15 cellular contexts compared by ENCODE assay signal in the genomic region with DNA sequence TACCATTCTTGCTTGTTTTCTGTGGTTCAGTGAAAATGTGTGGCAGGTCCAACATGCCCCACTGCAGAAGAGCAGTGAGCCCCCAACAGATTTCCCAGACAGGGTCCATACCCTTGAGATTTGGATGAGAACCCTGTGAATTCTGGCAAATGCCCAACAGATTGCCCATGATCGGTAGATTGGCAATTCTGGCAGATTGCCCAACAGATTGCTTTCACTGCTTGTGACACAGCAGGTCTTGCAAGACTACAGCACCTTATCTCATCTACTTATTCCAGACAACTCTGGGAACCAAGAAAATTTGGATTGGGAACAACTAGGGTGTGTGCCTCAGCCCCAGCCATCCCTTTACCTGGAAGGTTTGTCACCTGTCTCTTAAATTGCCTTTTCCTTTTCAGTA.
DNase-seq lines count a peak whose midpoint lies in the region; ATAC-seq, FAIRE-seq and TF ChIP-seq lines count a peak whose summit lies in the region.
"Had no signal": no experiment of that assay in that cellular context is flagged by ENCODE, and none has a peak within 500 bp of the region (broad histone marks: within the 10 kb centered on the region; RNA-seq: fewer than 3 reads in every experiment).

No MANE protein-coding gene starts in this region.

- no peak overlapping the region for H3K4me3 ChIP-seq in A549
- H3K4me3 ChIP-seq in WERI-Rb-1 (ENCODE audit: low read depth, low read length): no peak overlapping the region
- no peak overlapping the region for H3K4me3 ChIP-seq in aorta (ENCODE audit: low read length in 2 of 2)

- no peaks in the 10 kb centered on the region for H3K4me1 ChIP-seq in A549
- H3K4me1 ChIP-seq in aorta (ENCODE audit: control insufficient read depth in 1 of 2, insufficient read depth in 2 of 2, low read length in 2 of 2): no peaks in the 10 kb centered on the region
- H3K4me1 ChIP-seq: BE2C had no signal

- H3K36me3 ChIP-seq in WERI-Rb-1 (no peaks in the 10 kb centered on the region), aorta (ENCODE audit: control insufficient read depth in 1 of 2, insufficient read depth in 2 of 2, low read length in 1 of 2) (no peaks in the 10 kb centered on the region)
- H3K36me3 ChIP-seq: BE2C had no signal

- FAIRE-seq in A549 (lab: Jason Lieb, UNC): no peak
- FAIRE-seq: H54 had no signal

- TF ChIP-seq POLR2A in A549 (IDR thresholded peaks at IDR 0.05; ENCODE audit: low read length): no peak

- H3K27ac ChIP-seq in A549 (no peak overlapping the region), WERI-Rb-1 (peak overlapping the region; percentile 8; the same call in 1 of the 2 replicates), aorta (ENCODE audit: low read depth in 1 of 2, low read length in 2 of 2) (no peak overlapping the region)

- POLR2A ChIA-PET in A549 (lab: Yijun Ruan, JAX): no interaction called here

- BruUV-seq in Calu3 (replicated peaks; lab: Mats Ljungman, UMichigan): no TSS peak

- DNase-seq in A549 (ENCODE audit: low read depth in 1 of 2, low spot score in 1 of 2) (no peak), Calu3 (peak; percentile 13), NCI-H2171 treated with DMSO at 0.1 percent for 48 hours (lab: John Stamatoyannopoulos, UW) (peak; percentile 81), WERI-Rb-1 (no peak), aorta (no peak)
- DNase-seq: BE2C; CD4-positive, alpha-beta memory T cell; Kasumi-1; NCI-H1436 treated with DMSO at 0.1 percent for 48 hours; NCI-H2081 treated with DMSO at 0.1 percent for 48 hours; NCI-H510A treated with DMSO at 0.1 percent for 48 hours; SIG-M5 had no signal

- no peak overlapping the region for H3K27ac Mint-ChIP-seq in Calu3 (ENCODE audit: unreplicated experiment)

- H3K9me3 Mint-ChIP-seq in Calu3 (ENCODE audit: low read depth, unreplicated experiment): no peaks in the 10 kb centered on the region
- H3K9me3 Mint-ChIP-seq: CD4-positive, alpha-beta memory T cell had no signal

- no peak for TF ChIP-seq RAD21 in A549 (conservative IDR thresholded peaks at IDR 0.05 in 1 of 2, IDR thresholded peaks at IDR 0.05 in 1 of 2)

- no peak for ATAC-seq in A549
- ATAC-seq in HG02610 (IDR thresholded peaks at IDR 0.05; ENCODE audit: unreplicated experiment): no peak
- no peak for ATAC-seq in activated CD4-positive, CD25-positive, alpha-beta regulatory T cell treated with anti-CD3 and anti-CD28 coated beads, Interleukin-2, amount 50 U/mL, for 24 hours
- ATAC-seq in aorta (ENCODE audit: low FRiP score): no peak

- H3K36me3 Mint-ChIP-seq in Calu3 (ENCODE audit: insufficient read depth, unreplicated experiment): no peaks in the 10 kb centered on the region
- H3K36me3 Mint-ChIP-seq: CD4-positive, alpha-beta memory T cell had no signal

- H3K9me3 ChIP-seq in A549 (no peaks in the 10 kb centered on the region), WERI-Rb-1 (ENCODE audit: severe bottlenecking) (no peaks in the 10 kb centered on the region), aorta (ENCODE audit: control insufficient read depth, low read length) (no peaks in the 10 kb centered on the region)
- H3K9me3 ChIP-seq: BE2C had no signal

- peaks cover 12% of the 10 kb centered on the region for H3K4me1 Mint-ChIP-seq in Calu3 (ENCODE audit: low read depth, unreplicated experiment)
- H3K4me1 Mint-ChIP-seq: CD4-positive, alpha-beta memory T cell had no signal

- no peak overlapping the region for H3K4me3 Mint-ChIP-seq in Calu3 (ENCODE audit: low read depth, unreplicated experiment)
- H3K4me3 Mint-ChIP-seq: CD4-positive, alpha-beta memory T cell had no signal

- WGBS in A549 (ENCODE audit: missing lambda C conversion rate): 92% methylated on average over 1 of the region's 1 CpG
- 14 to 39% methylated on average over 1 of the region's 1 CpG for WGBS in aorta, 2 donors

- H3K27me3 ChIP-seq in WERI-Rb-1 (ENCODE audit: insufficient read depth, low read depth, severe bottlenecking) (no peaks in the 10 kb centered on the region), aorta (ENCODE audit: control insufficient read depth in 1 of 2, insufficient read depth in 2 of 2, low read length in 1 of 2) (no peaks in the 10 kb centered on the region)
- H3K27me3 ChIP-seq: BE2C had no signal

- no peaks in the 10 kb centered on the region for H3K27me3 Mint-ChIP-seq in Calu3 (ENCODE audit: unreplicated experiment)
- H3K27me3 Mint-ChIP-seq: CD4-positive, alpha-beta memory T cell had no signal

- TF ChIP-seq CTCF in A549 (IDR thresholded peaks at IDR 0.05): no peak
- TF ChIP-seq CTCF in Calu3 (IDR thresholded peaks at IDR 0.05; ENCODE audit: unreplicated experiment): no peak
- no peak for TF ChIP-seq CTCF in WERI-Rb-1 (IDR thresholded peaks at IDR 0.05; ENCODE audit: low read depth, low read length)

- no peak for TF ChIP-seq EP300 in A549 (IDR thresholded peaks at IDR 0.05)

- CTCF ChIA-PET in A549 (lab: Yijun Ruan, JAX) (no interaction called here), Calu3 (lab: Charles Lee) (no interaction called here)

- no peak overlapping the region for H3K4me2 ChIP-seq in A549

- intact Hi-C loops in Calu3 (cut with micrococcal nuclease; ENCODE audit: unreplicated experiment): no loop called here
- intact Hi-C loops in aorta (cut with DNase I): no loop called here

TF ChIP-seq in A549, 52 proteins besides CTCF, POLR2A, EP300 and RAD21:
- TF ChIP-seq PHF8 (IDR thresholded peaks at IDR 0.05; ENCODE audit: borderline replicate concordance, low read depth): no peak
- 0 out of 2 replicates have a peak, but pooled peaks have one; percentile 28 for TF ChIP-seq GATA3 (IDR thresholded peaks at IDR 0.05; ENCODE audit: borderline replicate concordance)

Comparison
In these comparisons a context has a peak if more than half of its experiments do, and no peak if none do; other contexts are left out.
1. DNase-seq: peak in Calu3 (single experiment) and NCI-H2171 treated with DMSO at 0.1 percent for 48 hours (single experiment); none in A549 (0 of 2), WERI-Rb-1 (single experiment) and aorta (0 of 2).